ENCODE assay signal across 9 cellular contexts in the genomic region with DNA sequence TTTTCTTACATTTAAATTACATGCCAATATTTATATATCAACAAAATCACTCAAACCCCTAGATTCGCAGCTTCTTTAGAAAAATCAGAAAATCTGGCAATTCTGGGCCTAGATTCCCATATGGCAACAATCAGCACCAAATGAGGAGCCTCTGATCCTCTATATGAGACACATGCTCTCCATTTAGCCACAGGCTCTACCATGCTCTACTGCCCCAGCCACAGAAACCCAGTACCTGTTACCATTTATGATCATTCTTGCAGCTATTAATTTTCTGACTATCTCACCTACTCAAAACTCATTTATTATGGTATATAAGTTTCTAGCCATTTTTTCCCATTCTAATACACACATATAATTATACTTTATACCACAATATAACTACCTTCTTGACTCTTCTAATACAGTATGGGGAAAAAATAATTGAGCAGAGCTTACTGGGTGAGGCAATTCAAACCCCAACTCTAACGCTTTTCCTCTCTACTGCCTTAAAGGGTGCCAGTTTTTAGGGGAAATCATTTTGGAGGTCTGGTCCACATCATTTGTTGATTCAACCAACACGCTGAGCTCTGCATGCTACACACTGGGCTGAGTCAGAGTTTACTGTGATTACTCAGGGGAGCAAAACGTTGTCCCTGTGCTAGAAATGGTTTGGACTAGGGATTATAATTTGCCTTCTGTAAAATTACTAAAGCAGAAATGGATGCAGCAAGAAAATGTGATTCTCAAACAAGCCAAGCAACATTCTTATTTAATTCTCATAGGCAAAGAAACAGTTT. TPM values are rescaled to one million over a fixed set of nuclear protein-coding genes. Genes with fewer than 3 reads are reported as not detected.
DNase-seq lines count a peak whose midpoint lies in the region; ATAC-seq and TF ChIP-seq lines count a peak whose summit lies in the region.
"Had no signal": no experiment of that assay in that cellular context is flagged by ENCODE, and none has a peak within 500 bp of the region (broad histone marks: within the 10 kb centered on the region; RNA-seq: fewer than 3 reads in every experiment).

No MANE protein-coding gene starts in this region.

- H3K27ac ChIP-seq in brain microvascular endothelial cell (peak overlapping the region; percentile 16), left lung (peak overlapping the region; percentile 58 to 64)

- H3K4me1 ChIP-seq in left lung = peaks cover 12 to 60% of the 10 kb centered on the region in 2 donors

- no peaks in the 10 kb centered on the region for H3K9me3 ChIP-seq in left lung

- in situ Hi-C loops in brain microvascular endothelial cell (cut with HindIII; ENCODE audit: low pct_ligation_motif_present, low sequenced_read_pairs) = no loop called here
- in situ Hi-C loops in ACHN (cut with HindIII; ENCODE audit: low pct_ligation_motif_present, low pct_unique_long_range_greater_than_20kb, low sequenced_read_pairs) = no loop called here

- ATAC-seq in HG02610 (IDR thresholded peaks at IDR 0.05; ENCODE audit: unreplicated experiment) (peak; percentile 68), left lung (peak; percentile 35)

- TF ChIP-seq CTCF in brain microvascular endothelial cell (IDR thresholded peaks at IDR 0.05; ENCODE audit: low read depth, low read length, missing control alignments) = no peak
- no peak for TF ChIP-seq CTCF in left lung (IDR thresholded peaks at IDR 0.05)

- H3K36me3 ChIP-seq in brain microvascular endothelial cell (replicated peaks) (no peaks in the 10 kb centered on the region), left lung (no peaks in the 10 kb centered on the region)

- intact Hi-C loops in left lung (cut with DNase I) = no loop called here

- H3K27me3 ChIP-seq in brain microvascular endothelial cell (replicated peaks) (no peaks in the 10 kb centered on the region), left lung (no peaks in the 10 kb centered on the region)

- H3K4me3 ChIP-seq in brain microvascular endothelial cell (ENCODE audit: low read depth, low read length) (no peak overlapping the region), left lung (no peak overlapping the region)

- DNase-seq in brain microvascular endothelial cell = peak; percentile 65
- no peak for DNase-seq in left lung
- peak; percentile 41 for DNase-seq in ureter (ENCODE audit: low spot score)
- DNase-seq in activated naive CD4-positive, alpha-beta T cell (lab: John Stamatoyannopoulos, UW) = no peak
- no peak for DNase-seq in HUDEP-2 (lab: John Stamatoyannopoulos, UW; ENCODE audit: unreplicated experiment in 76 of 76)
- no peak for DNase-seq in OCI-M2 (lab: John Stamatoyannopoulos, UW; ENCODE audit: unreplicated experiment)
- DNase-seq in ACHN = no peak
- DNase-seq: activated CD8-positive, alpha-beta memory T cell treated with anti-CD3 and anti-CD28 coated beads for 24 hours had no signal

RNA-seq across cellular contexts. Expression of a gene that starts 11.6 kb away (rescaled TPM):
- total RNA-seq in left lung = 100 to 1,000 TPM; 176 to 268 TPM
- 405 TPM for total RNA-seq in ureter

Comparison
In these comparisons a context has a peak if more than half of its experiments do, and no peak if none do; other contexts are left out.
1. DNase-seq: peak in brain microvascular endothelial cell (single experiment) and ureter (single experiment); none in left lung (0 of 2), activated naive CD4-positive, alpha-beta T cell (0 of 4), HUDEP-2 (0 of 76), OCI-M2 (single experiment) and ACHN (single experiment).